ENCODE assay signal across 14 cellular contexts in the genomic region with DNA sequence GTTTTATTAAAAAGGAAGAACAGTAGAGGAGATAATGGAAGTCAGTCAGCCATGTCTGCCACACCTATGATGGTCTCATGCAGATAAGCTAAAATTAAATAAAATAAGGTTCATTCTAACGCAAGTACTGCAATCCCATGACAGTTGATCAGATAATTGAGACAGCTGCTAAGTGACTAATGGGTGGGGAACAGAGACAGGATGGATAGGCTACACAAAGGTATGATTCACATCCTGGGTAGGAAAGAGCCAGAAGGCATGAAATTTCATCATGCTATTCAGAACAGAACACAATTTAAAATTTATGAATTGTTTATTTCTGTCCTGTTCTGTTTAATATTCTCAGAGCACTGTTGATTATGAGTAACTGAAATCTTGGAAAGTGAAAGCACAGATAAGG.
A peak's percentile ranks its signal among the peaks of the same experiment; 100 is the strongest.
DNase-seq lines count a peak whose midpoint lies in the region; ATAC-seq, FAIRE-seq and TF ChIP-seq lines count a peak whose summit lies in the region.
"Had no signal": no experiment of that assay in that cellular context is flagged by ENCODE, and none has a peak within 500 bp of the region (broad histone marks: within the 10 kb centered on the region; RNA-seq: fewer than 3 reads in every experiment).

No MANE protein-coding gene starts in this region.

- peak overlapping the region; percentile 41 for H2AFZ ChIP-seq in keratinocyte (ENCODE audit: control insufficient read depth, low read length)

- ATAC-seq in GM21723 (IDR thresholded peaks at IDR 0.05; ENCODE audit: unreplicated experiment): no peak
- no peak for ATAC-seq in GM19452 (IDR thresholded peaks at IDR 0.05; ENCODE audit: unreplicated experiment)
- ATAC-seq: heart left ventricle had no signal

- H3K9me3 ChIP-seq in keratinocyte (ENCODE audit: control insufficient read depth, low read depth, low read length): no peaks in the 10 kb centered on the region
- H3K9me3 ChIP-seq: ovary had no signal

- peak overlapping the region; percentile 55 for H3K4me2 ChIP-seq in keratinocyte (ENCODE audit: control insufficient read depth, extremely low read depth, insufficient read depth, low read depth, low read length)

- H4K20me1 ChIP-seq in keratinocyte (ENCODE audit: control insufficient read depth, extremely low read depth, insufficient read depth, low read length): no peaks in the 10 kb centered on the region

- DNase-seq in AG09309 (ENCODE audit: low read depth) (peak; percentile 14), LHCN-M2 (ENCODE audit: low read depth) (peak; percentile 98), amniotic epithelial cell (ENCODE audit: low read depth) (peak; percentile 94), keratinocyte (ENCODE audit: low read depth, low spot score) (peak; percentile 38), mesenteric fat pad (ENCODE audit: low spot score) (no peak), NCI-H1694 treated with DMSO at 0.1 percent for 48 hours (lab: John Stamatoyannopoulos, UW) (no peak)
- DNase-seq: activated naive CD8-positive, alpha-beta T cell treated with anti-CD3 and anti-CD28 coated beads for 36 hours; cortex of kidney; heart left ventricle; ovary; stimulated activated naive CD4-positive, alpha-beta T cell had no signal

- H3K27ac ChIP-seq in keratinocyte (ENCODE audit: control insufficient read depth, insufficient read depth, low read length): peak overlapping the region; percentile 72
- H3K27ac ChIP-seq: C4-2B, heart left ventricle, ovary had no signal

- peak; percentile 69 for FAIRE-seq in keratinocyte (lab: Jason Lieb, UNC)

- no peaks in the 10 kb centered on the region for H3K79me2 ChIP-seq in keratinocyte (ENCODE audit: control insufficient read depth, insufficient read depth, low read length)

- no peaks in the 10 kb centered on the region for H3K36me3 ChIP-seq in keratinocyte (ENCODE audit: control insufficient read depth in 2 of 2, extremely low read depth in 1 of 2, insufficient read depth in 2 of 2, low read length in 2 of 2)
- H3K36me3 ChIP-seq: heart left ventricle, ovary had no signal

- peaks cover 18% of the 10 kb centered on the region for H3K4me1 ChIP-seq in keratinocyte (ENCODE audit: control insufficient read depth, extremely low read depth, insufficient read depth, low read length)
- H3K4me1 ChIP-seq: heart left ventricle had no signal

- dilution Hi-C loops in keratinocyte (cut with MboI; ENCODE audit: extremely low pct_ligation_motif_present, low sequenced_read_pairs): no loop called here

- no peaks in the 10 kb centered on the region for H3K9me1 ChIP-seq in keratinocyte (ENCODE audit: control insufficient read depth, extremely low read depth, insufficient read depth, low read length)

- H3K27me3 ChIP-seq in keratinocyte (ENCODE audit: control insufficient read depth, extremely low read depth, insufficient read depth, low read length): no peaks in the 10 kb centered on the region
- H3K27me3 ChIP-seq: heart left ventricle, ovary had no signal

- H3K9ac ChIP-seq in keratinocyte (ENCODE audit: control insufficient read depth, extremely low read depth, insufficient read depth, low read length): no peak overlapping the region

- TF ChIP-seq CTCF in AG09309 (IDR thresholded peaks at IDR 0.05; ENCODE audit: control insufficient read depth, insufficient read depth, low read depth, low read length, missing control alignments) (no peak), keratinocyte (optimal IDR thresholded peaks at IDR 0.05 in 1 of 3, IDR thresholded peaks at IDR 0.05 in 1 of 3, conservative IDR thresholded peaks at IDR 0.05 in 1 of 3; ENCODE audit: extremely low read depth in 1 of 3, insufficient read depth in 2 of 3, low read length in 3 of 3) (no peak)

- H3K4me3 ChIP-seq in AG09309 (ENCODE audit: control insufficient read depth, low read depth, low read length): no peak overlapping the region
- H3K4me3 ChIP-seq in keratinocyte (ENCODE audit: control insufficient read depth in 2 of 3, extremely low read depth in 1 of 3, insufficient read depth in 2 of 3, low read depth in 1 of 3, low read length in 3 of 3): no peak overlapping the region
- H3K4me3 ChIP-seq: heart left ventricle, ovary had no signal

Comparison
In these comparisons a context has a peak if more than half of its experiments do, and no peak if none do; other contexts are left out.
1. DNase-seq: peak in AG09309 (single experiment), LHCN-M2 (single experiment), amniotic epithelial cell (single experiment) and keratinocyte (single experiment); none in mesenteric fat pad (single experiment) and NCI-H1694 treated with DMSO at 0.1 percent for 48 hours (single experiment).